Comparison of ENCODE assay signal across 8 cellular contexts in genomic region chr16:28553776-28554633, GRCh38. TPM values are rescaled to one million over a fixed set of nuclear protein-coding genes. Genes with fewer than 3 reads are reported as not detected.
DNase-seq lines count a peak whose midpoint lies in the region; ATAC-seq and TF ChIP-seq lines count a peak whose summit lies in the region.

SGF29 (plus strand) TSS chr16:28553920; CDS start chr16:28581070, 27,150 bp downstream.

- H3K27ac ChIP-seq in CD4-positive, CD25-positive, alpha-beta regulatory T cell (ENCODE audit: insufficient read depth, low read length, poor library complexity, severe bottlenecking), result peak within 1 kb of the TSS; percentile 97
- H3K27ac ChIP-seq in right lobe of liver, result peak within 1 kb of the TSS; percentile 89 to 98 (median 96)

- peaks cover 12% of the 10 kb centered on the region for H3K36me3 Mint-ChIP-seq in CD4-positive, CD25-positive, alpha-beta regulatory T cell

- H3K27ac Mint-ChIP-seq in CD4-positive, CD25-positive, alpha-beta regulatory T cell, result peak within 1 kb of the TSS; percentile 98

- peaks cover 16% of the 10 kb centered on the region for H3K36me3 ChIP-seq in CD4-positive, CD25-positive, alpha-beta regulatory T cell (ENCODE audit: control insufficient read depth, insufficient read depth, low read length)
- H3K36me3 ChIP-seq in right lobe of liver, result peaks cover 0 to 10% (median 0%) of the 10 kb centered on the region in 4 donors

- 1% methylated on average over 35 of the region's 88 CpGs for WGBS in right lobe of liver (ENCODE audit: insufficient coverage, low coverage, low lambda C conversion rate, missing lambda C conversion rate)

- peaks cover 4% of the 10 kb centered on the region for H3K27me3 Mint-ChIP-seq in CD4-positive, CD25-positive, alpha-beta regulatory T cell

- peak; percentile 94 for TF ChIP-seq POLR2A in right lobe of liver (IDR thresholded peaks at IDR 0.05)

- peak; percentile 88 to 97 (median 96) for DNase-seq in CD4-positive, CD25-positive, alpha-beta regulatory T cell
- DNase-seq in NCI-H82 (lab: John Stamatoyannopoulos, UW), result peak; percentile 94
- peak; percentile 92 to 93 for DNase-seq in activated CD4-positive, alpha-beta T cell treated with anti-CD3 and anti-CD28 coated beads, Interleukin-2, amount 50 U/mL, for 48 hours
- DNase-seq in dermis microvascular lymphatic vessel endothelial cell (ENCODE audit: low read depth in 2 of 2), result peak; percentile 81 to 89
- peak; percentile 91 to 94 (median 93) for DNase-seq in right lobe of liver
- peak; percentile 88 to 91 for DNase-seq in stimulated activated CD4-positive, alpha-beta T cell treated with anti-CD3 and anti-CD28 coated beads, Interleukin-4, amount 100 ng/mL, for 4 hours

- peak; percentile 5 to 54 (median 36) for TF ChIP-seq CTCF in right lobe of liver (IDR thresholded peaks at IDR 0.05)

- H3K27me3 ChIP-seq in CD4-positive, CD25-positive, alpha-beta regulatory T cell (ENCODE audit: control insufficient read depth, insufficient read depth, low read length), result no peaks in the 10 kb centered on the region
- H3K27me3 ChIP-seq in right lobe of liver, result no peaks in the 10 kb centered on the region

- H3K9me3 Mint-ChIP-seq in CD4-positive, CD25-positive, alpha-beta regulatory T cell, result peaks cover 0 to 2% (median 0%) of the 10 kb centered on the region in 7 donors

- no peaks in the 10 kb centered on the region for H3K9me3 ChIP-seq in CD4-positive, CD25-positive, alpha-beta regulatory T cell (ENCODE audit: control insufficient read depth in 2 of 2, low read length in 2 of 2)
- no peaks in the 10 kb centered on the region for H3K9me3 ChIP-seq in right lobe of liver

- peak; percentile 85 to 86 for ATAC-seq in CD4-positive, CD25-positive, alpha-beta regulatory T cell (ENCODE audit: low read depth in 2 of 2)
- ATAC-seq in GM19372 (IDR thresholded peaks at IDR 0.05; ENCODE audit: low read depth, unreplicated experiment), result peak; percentile 86
- peak; percentile 66 for ATAC-seq in HG03565 (IDR thresholded peaks at IDR 0.05; ENCODE audit: unreplicated experiment)
- peak; percentile 92 to 96 (median 94) for ATAC-seq in right lobe of liver

- H3K4me1 Mint-ChIP-seq in CD4-positive, CD25-positive, alpha-beta regulatory T cell, result peaks cover 26 to 57% (median 36%) of the 10 kb centered on the region in 4 donors

- peak within 1 kb of the TSS; percentile 92 to 96 (median 93) for H3K4me3 Mint-ChIP-seq in CD4-positive, CD25-positive, alpha-beta regulatory T cell

- intact Hi-C loops in right lobe of liver (cut with DNase I), result loop anchor here in 1 of 2 donors (10.0 kb wide), 1 partner anchor 59 kb away; the partner anchor contains the start of genes APOBR and CLN3

- H3K4me3 ChIP-seq in CD4-positive, CD25-positive, alpha-beta regulatory T cell (ENCODE audit: low read depth, low read length), result peak within 1 kb of the TSS; percentile 84
- peak within 1 kb of the TSS; percentile 51 to 85 (median 81) for H3K4me3 ChIP-seq in right lobe of liver

- H3K4me1 ChIP-seq in CD4-positive, CD25-positive, alpha-beta regulatory T cell (ENCODE audit: control insufficient read depth, insufficient read depth, low read length, poor library complexity, severe bottlenecking), result peaks cover 23% of the 10 kb centered on the region
- H3K4me1 ChIP-seq in right lobe of liver, result peaks cover 0 to 12% (median 6%) of the 10 kb centered on the region in 4 donors

RNA-seq across cellular contexts. Expression of gene SGF29, which starts in this region (rescaled TPM):
- total RNA-seq in CD4-positive, CD25-positive, alpha-beta regulatory T cell, result 49.5 TPM
- 10 to 100 TPM; 43.4 to 97.5 (median 70.5) TPM for polyA plus RNA-seq in CD4-positive, CD25-positive, alpha-beta regulatory T cell
- total RNA-seq in dermis microvascular lymphatic vessel endothelial cell (5.3 and 6.8 TPM in 2 replicates), right lobe of liver (10 to 100 TPM; 14.5 to 17.9 (median 15.4) TPM)

Comparison
In these comparisons a context has a peak if more than half of its experiments do, and no peak if none do; other contexts are left out.
1. Peak in every context shown above with its lines: DNase-seq, ATAC-seq, H3K4me3 ChIP-seq and H3K27ac ChIP-seq.